17 cellular contexts compared by ENCODE assay signal in genomic region chr7:88337556-88337955, GRCh38. TPM values are rescaled to one million over a fixed set of nuclear protein-coding genes. Genes with fewer than 3 reads are reported as not detected.
DNase-seq lines count a peak whose midpoint lies in the region; ATAC-seq lines count a peak whose summit lies in the region.
"Had no signal": no experiment of that assay in that cellular context is flagged by ENCODE, and none has a peak within 500 bp of the region (broad histone marks: within the 10 kb centered on the region; RNA-seq: fewer than 3 reads in every experiment).

No MANE protein-coding gene starts in this region.

- DNase-seq in AG08396 (ENCODE audit: low spot score) (peak; percentile 2), SW480 (ENCODE audit: low spot score) (peak; percentile 30), fibroblast of the conjunctiva (ENCODE audit: low read depth) (peak; percentile 13), left colon (no peak)
- DNase-seq: activated CD4-positive, alpha-beta T cell treated with anti-CD3 and anti-CD28 coated beads, Interleukin-2, amount 50 U/mL, for 1 hour; anterior cingulate cortex; effector memory CD4-positive, alpha-beta T cell; NCI-H1092 treated with DMSO at 0.1 percent for 48 hours; NCI-H446 treated with DMSO at 0.1 percent for 48 hours; nephron progenitor cell; right cardiac atrium; stimulated activated naive CD4-positive, alpha-beta T cell had no signal

- ATAC-seq in HG02885 (IDR thresholded peaks at IDR 0.05; ENCODE audit: poor library complexity, unreplicated experiment): peak; percentile 63
- no peak for ATAC-seq in GM21367 (IDR thresholded peaks at IDR 0.05; ENCODE audit: unreplicated experiment)
- no peak for ATAC-seq in GM21526 (IDR thresholded peaks at IDR 0.05; ENCODE audit: low FRiP score, unreplicated experiment)
- ATAC-seq in HG03378 (IDR thresholded peaks at IDR 0.05; ENCODE audit: unreplicated experiment): no peak
- ATAC-seq in left colon: no peak
- ATAC-seq: GM23338, right cardiac atrium had no signal

- intact Hi-C loops in left colon (cut with DNase I, micrococcal nuclease): no loop called here

RNA-seq across cellular contexts. Expression of gene STEAP4, which starts 30.9 kb away (rescaled TPM):
- total RNA-seq in left colon: 1 to 10 TPM; 3.8 to 5.2 TPM
- total RNA-seq: GM23338 had no signal

Comparison
In these comparisons a context has a peak if more than half of its experiments do, and no peak if none do; other contexts are left out.
1. DNase-seq: peak in AG08396 (single experiment), SW480 (single experiment) and fibroblast of the conjunctiva (single experiment); none in left colon (0 of 2).